In the genomic region with DNA sequence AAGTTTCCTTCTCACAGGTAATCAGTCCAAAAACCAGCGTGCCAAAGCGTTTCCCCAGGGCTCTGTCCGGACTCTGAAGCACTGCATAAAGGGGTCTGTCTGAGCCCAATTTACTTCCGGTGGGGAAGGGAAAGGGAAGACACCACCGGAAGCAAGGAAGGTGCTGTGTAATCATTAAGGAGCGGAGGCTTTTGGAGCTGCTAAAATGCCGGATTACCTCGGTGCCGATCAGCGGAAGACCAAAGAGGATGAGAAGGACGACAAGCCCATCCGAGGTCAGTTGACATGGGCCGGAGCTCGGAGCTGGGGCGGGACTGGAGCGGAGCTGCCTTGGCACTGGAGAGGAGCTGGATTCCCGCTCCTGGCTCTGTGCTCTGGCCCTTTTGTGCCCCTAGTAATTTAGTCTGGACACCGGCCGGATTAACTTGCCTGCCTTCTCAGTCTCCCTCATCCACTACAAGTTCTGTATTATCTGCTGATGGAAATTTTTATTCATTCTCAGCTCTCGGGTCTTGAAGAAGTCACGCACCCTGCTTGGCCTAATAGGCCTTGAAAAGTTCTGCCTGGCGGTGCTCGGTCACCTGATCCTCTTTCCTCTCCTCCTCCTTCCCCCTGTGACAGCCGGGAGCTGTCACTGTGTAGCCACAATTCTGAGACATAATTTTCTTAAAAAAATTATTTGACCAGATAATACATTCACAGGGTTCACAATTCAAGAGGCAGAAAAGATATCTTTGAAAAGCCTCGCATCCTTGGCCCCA, we compare ENCODE assay signal across 1 cellular context.
TF ChIP-seq lines count a peak whose summit lies in the region.

A gene (plus strand): TSS at position 137 of the 761 bp plus-strand sequence. CDS start 69 bp downstream, at position 206.

TF ChIP-seq in GM23338, 12 proteins besides CTCF, POLR2A, EP300 and RAD21 (continued from another document):
- TF ChIP-seq, protein P1, sequence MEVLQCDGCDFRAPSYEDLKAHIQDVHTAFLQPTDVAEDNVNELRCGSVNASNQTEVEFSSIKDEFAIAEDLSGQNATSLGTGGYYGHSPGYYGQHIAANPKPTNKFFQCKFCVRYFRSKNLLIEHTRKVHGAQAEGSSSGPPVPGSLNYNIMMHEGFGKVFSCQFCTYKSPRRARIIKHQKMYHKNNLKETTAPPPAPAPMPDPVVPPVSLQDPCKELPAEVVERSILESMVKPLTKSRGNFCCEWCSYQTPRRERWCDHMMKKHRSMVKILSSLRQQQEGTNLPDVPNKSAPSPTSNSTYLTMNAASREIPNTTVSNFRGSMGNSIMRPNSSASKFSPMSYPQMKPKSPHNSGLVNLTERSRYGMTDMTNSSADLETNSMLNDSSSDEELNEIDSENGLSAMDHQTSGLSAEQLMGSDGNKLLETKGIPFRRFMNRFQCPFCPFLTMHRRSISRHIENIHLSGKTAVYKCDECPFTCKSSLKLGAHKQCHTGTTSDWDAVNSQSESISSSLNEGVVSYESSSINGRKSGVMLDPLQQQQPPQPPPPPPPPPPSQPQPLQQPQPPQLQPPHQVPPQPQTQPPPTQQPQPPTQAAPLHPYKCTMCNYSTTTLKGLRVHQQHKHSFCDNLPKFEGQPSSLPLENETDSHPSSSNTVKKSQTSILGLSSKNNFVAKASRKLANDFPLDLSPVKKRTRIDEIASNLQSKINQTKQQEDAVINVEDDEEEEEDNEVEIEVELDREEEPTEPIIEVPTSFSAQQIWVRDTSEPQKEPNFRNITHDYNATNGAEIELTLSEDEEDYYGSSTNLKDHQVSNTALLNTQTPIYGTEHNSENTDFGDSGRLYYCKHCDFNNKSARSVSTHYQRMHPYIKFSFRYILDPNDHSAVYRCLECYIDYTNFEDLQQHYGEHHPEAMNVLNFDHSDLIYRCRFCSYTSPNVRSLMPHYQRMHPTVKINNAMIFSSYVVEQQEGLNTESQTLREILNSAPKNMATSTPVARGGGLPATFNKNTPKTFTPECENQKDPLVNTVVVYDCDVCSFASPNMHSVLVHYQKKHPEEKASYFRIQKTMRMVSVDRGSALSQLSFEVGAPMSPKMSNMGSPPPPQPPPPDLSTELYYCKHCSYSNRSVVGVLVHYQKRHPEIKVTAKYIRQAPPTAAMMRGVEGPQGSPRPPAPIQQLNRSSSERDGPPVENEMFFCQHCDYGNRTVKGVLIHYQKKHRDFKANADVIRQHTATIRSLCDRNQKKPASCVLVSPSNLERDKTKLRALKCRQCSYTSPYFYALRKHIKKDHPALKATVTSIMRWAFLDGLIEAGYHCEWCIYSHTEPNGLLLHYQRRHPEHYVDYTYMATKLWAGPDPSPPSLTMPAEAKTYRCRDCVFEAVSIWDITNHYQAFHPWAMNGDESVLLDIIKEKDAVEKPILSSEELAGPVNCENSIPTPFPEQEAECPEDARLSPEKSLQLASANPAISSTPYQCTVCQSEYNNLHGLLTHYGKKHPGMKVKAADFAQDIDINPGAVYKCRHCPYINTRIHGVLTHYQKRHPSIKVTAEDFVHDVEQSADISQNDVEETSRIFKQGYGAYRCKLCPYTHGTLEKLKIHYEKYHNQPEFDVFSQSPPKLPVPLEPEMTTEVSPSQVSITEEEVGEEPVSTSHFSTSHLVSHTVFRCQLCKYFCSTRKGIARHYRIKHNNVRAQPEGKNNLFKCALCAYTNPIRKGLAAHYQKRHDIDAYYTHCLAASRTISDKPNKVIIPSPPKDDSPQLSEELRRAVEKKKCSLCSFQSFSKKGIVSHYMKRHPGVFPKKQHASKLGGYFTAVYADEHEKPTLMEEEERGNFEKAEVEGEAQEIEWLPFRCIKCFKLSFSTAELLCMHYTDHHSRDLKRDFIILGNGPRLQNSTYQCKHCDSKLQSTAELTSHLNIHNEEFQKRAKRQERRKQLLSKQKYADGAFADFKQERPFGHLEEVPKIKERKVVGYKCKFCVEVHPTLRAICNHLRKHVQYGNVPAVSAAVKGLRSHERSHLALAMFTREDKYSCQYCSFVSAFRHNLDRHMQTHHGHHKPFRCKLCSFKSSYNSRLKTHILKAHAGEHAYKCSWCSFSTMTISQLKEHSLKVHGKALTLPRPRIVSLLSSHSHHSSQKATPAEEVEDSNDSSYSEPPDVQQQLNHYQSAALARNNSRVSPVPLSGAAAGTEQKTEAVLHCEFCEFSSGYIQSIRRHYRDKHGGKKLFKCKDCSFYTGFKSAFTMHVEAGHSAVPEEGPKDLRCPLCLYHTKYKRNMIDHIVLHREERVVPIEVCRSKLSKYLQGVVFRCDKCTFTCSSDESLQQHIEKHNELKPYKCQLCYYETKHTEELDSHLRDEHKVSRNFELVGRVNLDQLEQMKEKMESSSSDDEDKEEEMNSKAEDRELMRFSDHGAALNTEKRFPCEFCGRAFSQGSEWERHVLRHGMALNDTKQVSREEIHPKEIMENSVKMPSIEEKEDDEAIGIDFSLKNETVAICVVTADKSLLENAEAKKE (CRISPR knock-in tag; IDR thresholded peaks at IDR 0.05) = no peak
- TF ChIP-seq, protein P2, sequence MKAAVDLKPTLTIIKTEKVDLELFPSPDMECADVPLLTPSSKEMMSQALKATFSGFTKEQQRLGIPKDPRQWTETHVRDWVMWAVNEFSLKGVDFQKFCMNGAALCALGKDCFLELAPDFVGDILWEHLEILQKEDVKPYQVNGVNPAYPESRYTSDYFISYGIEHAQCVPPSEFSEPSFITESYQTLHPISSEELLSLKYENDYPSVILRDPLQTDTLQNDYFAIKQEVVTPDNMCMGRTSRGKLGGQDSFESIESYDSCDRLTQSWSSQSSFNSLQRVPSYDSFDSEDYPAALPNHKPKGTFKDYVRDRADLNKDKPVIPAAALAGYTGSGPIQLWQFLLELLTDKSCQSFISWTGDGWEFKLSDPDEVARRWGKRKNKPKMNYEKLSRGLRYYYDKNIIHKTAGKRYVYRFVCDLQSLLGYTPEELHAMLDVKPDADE (IDR thresholded peaks at IDR 0.05) = peak; percentile 50; the same call in 1 of the 2 replicates
- TF ChIP-seq, protein P3, sequence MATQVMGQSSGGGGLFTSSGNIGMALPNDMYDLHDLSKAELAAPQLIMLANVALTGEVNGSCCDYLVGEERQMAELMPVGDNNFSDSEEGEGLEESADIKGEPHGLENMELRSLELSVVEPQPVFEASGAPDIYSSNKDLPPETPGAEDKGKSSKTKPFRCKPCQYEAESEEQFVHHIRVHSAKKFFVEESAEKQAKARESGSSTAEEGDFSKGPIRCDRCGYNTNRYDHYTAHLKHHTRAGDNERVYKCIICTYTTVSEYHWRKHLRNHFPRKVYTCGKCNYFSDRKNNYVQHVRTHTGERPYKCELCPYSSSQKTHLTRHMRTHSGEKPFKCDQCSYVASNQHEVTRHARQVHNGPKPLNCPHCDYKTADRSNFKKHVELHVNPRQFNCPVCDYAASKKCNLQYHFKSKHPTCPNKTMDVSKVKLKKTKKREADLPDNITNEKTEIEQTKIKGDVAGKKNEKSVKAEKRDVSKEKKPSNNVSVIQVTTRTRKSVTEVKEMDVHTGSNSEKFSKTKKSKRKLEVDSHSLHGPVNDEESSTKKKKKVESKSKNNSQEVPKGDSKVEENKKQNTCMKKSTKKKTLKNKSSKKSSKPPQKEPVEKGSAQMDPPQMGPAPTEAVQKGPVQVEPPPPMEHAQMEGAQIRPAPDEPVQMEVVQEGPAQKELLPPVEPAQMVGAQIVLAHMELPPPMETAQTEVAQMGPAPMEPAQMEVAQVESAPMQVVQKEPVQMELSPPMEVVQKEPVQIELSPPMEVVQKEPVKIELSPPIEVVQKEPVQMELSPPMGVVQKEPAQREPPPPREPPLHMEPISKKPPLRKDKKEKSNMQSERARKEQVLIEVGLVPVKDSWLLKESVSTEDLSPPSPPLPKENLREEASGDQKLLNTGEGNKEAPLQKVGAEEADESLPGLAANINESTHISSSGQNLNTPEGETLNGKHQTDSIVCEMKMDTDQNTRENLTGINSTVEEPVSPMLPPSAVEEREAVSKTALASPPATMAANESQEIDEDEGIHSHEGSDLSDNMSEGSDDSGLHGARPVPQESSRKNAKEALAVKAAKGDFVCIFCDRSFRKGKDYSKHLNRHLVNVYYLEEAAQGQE (IDR thresholded peaks at IDR 0.05; ENCODE audit: unreplicated experiment) = no peak
- TF ChIP-seq POLR2AphosphoS5 (IDR thresholded peaks at IDR 0.05; ENCODE audit: low read depth) = peak; percentile 90
